ENCODE assay signal across 19 cellular contexts in the genomic region with DNA sequence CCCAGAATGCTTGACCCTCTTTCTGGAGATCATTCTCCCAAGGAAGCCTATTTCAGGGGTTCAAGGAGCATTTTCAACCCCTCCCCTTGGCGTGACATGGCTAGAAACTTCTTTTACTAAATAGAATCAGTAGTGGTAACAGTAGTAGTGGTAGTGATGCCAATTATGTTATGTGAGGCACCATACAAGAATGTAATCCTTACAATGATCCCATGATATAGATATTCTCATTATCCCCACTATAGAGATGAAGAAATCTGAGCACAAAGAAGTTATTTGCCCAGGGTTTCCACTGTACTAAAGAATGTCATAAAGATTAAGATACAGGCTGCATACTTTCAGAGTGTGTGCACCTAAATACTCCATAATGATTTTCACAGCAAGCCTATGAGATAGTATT.
"Had no signal": no experiment of that assay in that cellular context is flagged by ENCODE, and none has a peak within 500 bp of the region (broad histone marks: within the 10 kb centered on the region; RNA-seq: fewer than 3 reads in every experiment).

No MANE protein-coding gene starts in this region.

- H3K36me3 Mint-ChIP-seq: naive B cell; stimulated activated naive B cell treated with anti-CD40 and anti-IgM and Interleukin-4, amounts not matched to agents 10 μg/mL and 1 μg/mL and 100 μg/mL, for 72 hours had no signal

- H3K27ac Mint-ChIP-seq: nephron; stimulated activated naive B cell treated with anti-CD40 and anti-IgM and Interleukin-4, amounts not matched to agents 10 μg/mL and 1 μg/mL and 100 μg/mL, for 72 hours; stimulated activated naive CD8-positive, alpha-beta T cell treated with anti-CD3 and anti-CD28 coated beads, Interleukin-15, amount 100 ng/mL, for 72 hours had no signal

- H3K27me3 Mint-ChIP-seq: naive B cell had no signal

- H3K4me1 Mint-ChIP-seq: naive B cell; stimulated activated naive B cell treated with anti-CD40 and anti-IgM and Interleukin-4, amounts not matched to agents 10 μg/mL and 1 μg/mL and 100 μg/mL, for 72 hours; stimulated activated naive CD8-positive, alpha-beta T cell treated with anti-CD3 and anti-CD28 coated beads, Interleukin-15, amount 100 ng/mL, for 72 hours had no signal

- ATAC-seq: psoas muscle; stimulated activated naive CD8-positive, alpha-beta T cell treated with anti-CD3 and anti-CD28 coated beads, Interleukin-15, amount 100 ng/mL, for 72 hours had no signal

- H3K4me3 ChIP-seq: gastroesophageal sphincter, lung, psoas muscle, sigmoid colon, skin epidermis, testis, tibial nerve, upper lobe of right lung, vagina had no signal

- H3K9me3 Mint-ChIP-seq: naive B cell; nephron; stimulated activated naive B cell treated with anti-CD40 and anti-IgM and Interleukin-4, amounts not matched to agents 10 μg/mL and 1 μg/mL and 100 μg/mL, for 72 hours; stimulated activated naive CD8-positive, alpha-beta T cell treated with anti-CD3 and anti-CD28 coated beads, Interleukin-15, amount 100 ng/mL, for 72 hours had no signal

- H3K36me3 ChIP-seq: gastroesophageal sphincter, neutrophil, sigmoid colon, tibial nerve, upper lobe of right lung, vagina had no signal

- H3K4me3 Mint-ChIP-seq: naive B cell; nephron; stimulated activated naive B cell treated with anti-CD40 and anti-IgM and Interleukin-4, amounts not matched to agents 10 μg/mL and 1 μg/mL and 100 μg/mL, for 72 hours; stimulated activated naive CD8-positive, alpha-beta T cell treated with anti-CD3 and anti-CD28 coated beads, Interleukin-15, amount 100 ng/mL, for 72 hours had no signal

- H3K4me1 ChIP-seq: psoas muscle, sigmoid colon, testis, tibial nerve, upper lobe of right lung, vagina had no signal

- DNase-seq: effector memory CD4-positive, alpha-beta T cell; kidney; mesenchymal stem cell; naive B cell; psoas muscle; sigmoid colon; stimulated activated CD4-positive, alpha-beta T cell treated with anti-CD3 and anti-CD28 coated beads, Interleukin-2, amount 100 ng/mL, for 24 hours; stimulated activated CD4-positive, alpha-beta T cell treated with anti-CD3 and anti-CD28 coated beads, Interleukin-4, amount 100 ng/mL, for 4 hours; stimulated activated naive B cell treated with anti-CD40 and anti-IgM and Interleukin-4, amounts not matched to agents 10 μg/mL and 1 μg/mL and 100 μg/mL, for 72 hours; upper lobe of right lung had no signal

- H3K27me3 ChIP-seq: gastroesophageal sphincter, sigmoid colon, testis, tibial nerve, upper lobe of right lung, vagina had no signal

- H3K27ac ChIP-seq: gastroesophageal sphincter, neutrophil, psoas muscle, sigmoid colon, skin epidermis, testis, tibial nerve, upper lobe of right lung, vagina had no signal

- H3K9me3 ChIP-seq: gastroesophageal sphincter, neutrophil, psoas muscle, sigmoid colon, testis, tibial nerve, upper lobe of right lung, vagina had no signal
